ENCODE assay signal across 1 cellular context in the genomic region with DNA sequence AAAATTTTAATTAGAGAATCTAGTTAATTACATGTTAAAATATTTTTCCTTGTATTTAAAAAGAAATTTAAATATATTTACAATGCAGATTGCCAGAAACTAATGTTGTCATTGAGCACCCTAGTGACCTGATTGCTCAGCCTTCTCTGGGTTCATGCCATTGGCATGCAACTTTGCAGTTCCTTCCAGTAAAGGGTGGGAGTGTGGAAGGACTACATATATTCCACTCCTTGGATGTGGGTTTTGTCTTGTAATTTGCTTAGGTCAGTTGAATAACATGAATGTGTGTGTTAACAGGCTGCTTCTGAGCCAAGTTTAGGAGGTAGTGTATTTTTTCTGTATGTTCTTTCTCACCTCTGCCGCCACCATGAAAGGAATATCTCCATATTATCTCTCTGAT.
TF ChIP-seq lines count a peak whose summit lies in the region.

No MANE protein-coding gene starts in this region.

TF ChIP-seq in GM23338, 12 proteins besides CTCF, POLR2A, EP300 and RAD21 (continued from another document):
- TF ChIP-seq ZNF462 (CRISPR knock-in tag; IDR thresholded peaks at IDR 0.05) = no peak
- no peak for TF ChIP-seq REST (IDR thresholded peaks at IDR 0.05; ENCODE audit: unreplicated experiment)
- TF ChIP-seq ZNF114 (CRISPR knock-in tag; IDR thresholded peaks at IDR 0.05) = no peak
- no peak for TF ChIP-seq ZNF331 (CRISPR knock-in tag; IDR thresholded peaks at IDR 0.05; ENCODE audit: low read depth)
- TF ChIP-seq POLR2AphosphoS5 (IDR thresholded peaks at IDR 0.05; ENCODE audit: low read depth) = no peak
- no peak for TF ChIP-seq NANOG (IDR thresholded peaks at IDR 0.05; ENCODE audit: borderline replicate concordance)
- no peak for TF ChIP-seq ETS1 (IDR thresholded peaks at IDR 0.05)
